Comparison of ENCODE assay signal across 18 cellular contexts in genomic region chr1:17289756-17290155, GRCh38. TPM values are rescaled to one million over a fixed set of nuclear protein-coding genes. Genes with fewer than 3 reads are reported as not detected.
A peak's percentile ranks its signal among the peaks of the same experiment; 100 is the strongest.
DNase-seq lines count a peak whose midpoint lies in the region; ATAC-seq, FAIRE-seq and TF ChIP-seq lines count a peak whose summit lies in the region.
"Had no signal": no experiment of that assay in that cellular context is flagged by ENCODE, and none has a peak within 500 bp of the region (broad histone marks: within the 10 kb centered on the region; RNA-seq: fewer than 3 reads in every experiment).

No MANE protein-coding gene starts in this region.

- peak in 1 of 2 experiments; percentile 65; a peak in 2 of 6 replicates for ATAC-seq in A549
- no peak for ATAC-seq in lower lobe of right lung
- ATAC-seq: naive thymus-derived CD8-positive, alpha-beta T cell; right cardiac atrium; T-cell had no signal

- H3K36me3 ChIP-seq in mammary epithelial cell (ENCODE audit: insufficient read depth, low read length) (no peaks in the 10 kb centered on the region), keratinocyte (ENCODE audit: control insufficient read depth in 2 of 2, extremely low read depth in 1 of 2, insufficient read depth in 2 of 2, low read length in 2 of 2) (no peaks in the 10 kb centered on the region), lower lobe of right lung (no peaks in the 10 kb centered on the region)
- H3K36me3 ChIP-seq: uterus had no signal

- DNase-seq in A549 (ENCODE audit: low read depth in 1 of 2, low spot score in 1 of 2), result no peak
- DNase-seq in HT1080 (ENCODE audit: low read depth), result peak; percentile 64
- DNase-seq in mammary epithelial cell, result peak; percentile 86
- no peak for DNase-seq in keratinocyte (ENCODE audit: low read depth, low spot score)
- no peak for DNase-seq in stimulated activated CD4-positive, alpha-beta T cell treated with anti-CD3 and anti-CD28 coated beads, Interleukin-1b, Interleukin-23, amount 100 ng/mL, for 48 hours
- no peak for DNase-seq in lower lobe of right lung
- DNase-seq in amygdala (lab: John Stamatoyannopoulos, UW), result no peak
- DNase-seq in T-helper 2 cell, result no peak
- DNase-seq: activated naive CD4-positive, alpha-beta T cell treated with Interleukin-2 at 50 U/mL for 16 hours; CD8-positive, alpha-beta memory T cell; naive thymus-derived CD8-positive, alpha-beta T cell; NCI-H1105; right cardiac atrium; stimulated activated CD4-positive, alpha-beta T cell treated with anti-CD3 and anti-CD28 coated beads, Interleukin-4, amount 100 ng/mL, for 4 hours; T-cell; uterus had no signal

- no peak for TF ChIP-seq CTCF in A549 (IDR thresholded peaks at IDR 0.05)
- no peak for TF ChIP-seq CTCF in mammary epithelial cell (conservative IDR thresholded peaks at IDR 0.05 in 1 of 2, IDR thresholded peaks at IDR 0.05 in 1 of 2; ENCODE audit: extremely low read depth in 1 of 2, insufficient read depth in 1 of 2, low read depth in 1 of 2, low read length in 2 of 2)
- TF ChIP-seq CTCF in keratinocyte (optimal IDR thresholded peaks at IDR 0.05 in 1 of 3, IDR thresholded peaks at IDR 0.05 in 1 of 3, conservative IDR thresholded peaks at IDR 0.05 in 1 of 3; ENCODE audit: extremely low read depth in 1 of 3, insufficient read depth in 2 of 3, low read length in 3 of 3), result no peak
- TF ChIP-seq CTCF in lower lobe of right lung (IDR thresholded peaks at IDR 0.05), result no peak

- CTCF ChIA-PET in A549 (lab: Yijun Ruan, JAX), result interaction anchor here (0.9 to 2.6 kb wide), 6 partner anchors 11 to 164 kb away, joined by 3 to 9 read pairs (median 4); no protein-coding TSS in a partner anchor
- CTCF ChIA-PET in mammary epithelial cell (lab: Charles Lee; ENCODE audit: low non-redundant PET), result interaction anchor here (0.6 to 0.7 kb wide), 3 partner anchors 14 to 117 kb away, joined by 4 to 9 read pairs (median 4); no protein-coding TSS in a partner anchor

- POLR2A ChIA-PET in A549 (lab: Yijun Ruan, JAX), result no interaction called here

- no TSS peak for BruUV-seq in mammary epithelial cell (replicated peaks; lab: Mats Ljungman, UMichigan)

- in situ Hi-C loops in mammary epithelial cell (cut with MboI; ENCODE audit: low sequenced_read_pairs in 2 of 2), result no loop called here

- no peaks in the 10 kb centered on the region for H3K27me3 ChIP-seq in mammary epithelial cell (ENCODE audit: insufficient read depth, low read length)
- H3K27me3 ChIP-seq in keratinocyte (ENCODE audit: control insufficient read depth, extremely low read depth, insufficient read depth, low read length), result no peaks in the 10 kb centered on the region
- peaks cover 20% of the 10 kb centered on the region for H3K27me3 ChIP-seq in lower lobe of right lung (ENCODE audit: low read depth)
- H3K27me3 ChIP-seq: uterus had no signal

- WGBS in A549 (ENCODE audit: missing lambda C conversion rate), result 0% methylated on average over 1 of the region's 1 CpG
- WGBS in mammary epithelial cell (ENCODE audit: low coverage, missing lambda C conversion rate), result 0% methylated on average over 1 of the region's 1 CpG

- peak overlapping the region; percentile 62 for H3K4me2 ChIP-seq in A549
- H3K4me2 ChIP-seq in mammary epithelial cell (ENCODE audit: insufficient read depth, low read depth, low read length), result peak overlapping the region; percentile 84
- H3K4me2 ChIP-seq in keratinocyte (ENCODE audit: control insufficient read depth, extremely low read depth, insufficient read depth, low read depth, low read length), result peak overlapping the region; percentile 70

- intact Hi-C loops in mammary epithelial cell (cut with micrococcal nuclease) (loop anchor here (5.0 kb wide), 2 partner anchors 37 to 113 kb away; no protein-coding TSS in a partner anchor), lower lobe of right lung (cut with DNase I) (no loop called here)

- FAIRE-seq in A549 (lab: Jason Lieb, UNC) (no peak), keratinocyte (lab: Jason Lieb, UNC) (peak; percentile 95)
- FAIRE-seq: G401.6 had no signal

- dilution Hi-C loops in mammary epithelial cell (cut with HindIII; ENCODE audit: low sequenced_read_pairs) (no loop called here), keratinocyte (cut with MboI; ENCODE audit: extremely low pct_ligation_motif_present, low sequenced_read_pairs) (loop anchor here (10.0 kb wide), 1 partner anchor 65 kb away; no protein-coding TSS in a partner anchor)

- no peak overlapping the region for H3K4me3 ChIP-seq in A549
- H3K4me3 ChIP-seq in mammary epithelial cell (replicated peaks in 1 of 3; ENCODE audit: insufficient read depth in 1 of 3, low read depth in 2 of 3, low read length in 3 of 3), result peak overlapping the region in 1 of 3 experiments; percentile 17
- H3K4me3 ChIP-seq in keratinocyte (ENCODE audit: control insufficient read depth in 2 of 3, extremely low read depth in 1 of 3, insufficient read depth in 2 of 3, low read depth in 1 of 3, low read length in 3 of 3), result peak overlapping the region in 2 of 3 experiments; percentile 32 to 36
- no peak overlapping the region for H3K4me3 ChIP-seq in lower lobe of right lung
- H3K4me3 ChIP-seq: uterus had no signal

- H3K9me3 ChIP-seq in A549 (no peaks in the 10 kb centered on the region), mammary epithelial cell (replicated peaks; ENCODE audit: insufficient read depth, low read length) (no peaks in the 10 kb centered on the region), keratinocyte (ENCODE audit: control insufficient read depth, low read depth, low read length) (no peaks in the 10 kb centered on the region), lower lobe of right lung (no peaks in the 10 kb centered on the region)
- H3K9me3 ChIP-seq: uterus had no signal

- H3K79me2 ChIP-seq in mammary epithelial cell (ENCODE audit: insufficient read depth, low read length), result no peaks in the 10 kb centered on the region
- no peaks in the 10 kb centered on the region for H3K79me2 ChIP-seq in keratinocyte (ENCODE audit: control insufficient read depth, insufficient read depth, low read length)

- peak overlapping the region; percentile 53 to 89; a peak in 5 of 6 replicates for H3K27ac ChIP-seq in A549
- peak overlapping the region; percentile 73 for H3K27ac ChIP-seq in mammary epithelial cell (ENCODE audit: insufficient read depth, low read depth, low read length)
- H3K27ac ChIP-seq in keratinocyte (ENCODE audit: control insufficient read depth, insufficient read depth, low read length), result peak overlapping the region; percentile 77
- H3K27ac ChIP-seq in lower lobe of right lung, result no peak overlapping the region
- H3K27ac ChIP-seq: uterus had no signal

- no peaks in the 10 kb centered on the region for H3K9me1 ChIP-seq in keratinocyte (ENCODE audit: control insufficient read depth, extremely low read depth, insufficient read depth, low read length)

- TF ChIP-seq POLR2A in A549 (IDR thresholded peaks at IDR 0.05; ENCODE audit: low read length), result no peak

- no peak for TF ChIP-seq RAD21 in A549 (conservative IDR thresholded peaks at IDR 0.05 in 1 of 2, IDR thresholded peaks at IDR 0.05 in 1 of 2)

- H2AFZ ChIP-seq in mammary epithelial cell (ENCODE audit: low read depth, low read length) (peak overlapping the region; percentile 49), keratinocyte (ENCODE audit: control insufficient read depth, low read length) (no peak overlapping the region)

- H3K4me1 ChIP-seq in A549, result peaks cover 50% of the 10 kb centered on the region
- H3K4me1 ChIP-seq in mammary epithelial cell (ENCODE audit: insufficient read depth, low read length), result peaks cover 49% of the 10 kb centered on the region
- H3K4me1 ChIP-seq in keratinocyte (ENCODE audit: control insufficient read depth, extremely low read depth, insufficient read depth, low read length), result peaks cover 54% of the 10 kb centered on the region
- H3K4me1 ChIP-seq in lower lobe of right lung, result no peaks in the 10 kb centered on the region
- H3K4me1 ChIP-seq: uterus had no signal

- H3K9ac ChIP-seq in mammary epithelial cell (ENCODE audit: insufficient read depth, low read length) (peak overlapping the region; percentile 42), keratinocyte (ENCODE audit: control insufficient read depth, extremely low read depth, insufficient read depth, low read length) (peak overlapping the region; percentile 53)

- TF ChIP-seq EP300 in A549 (IDR thresholded peaks at IDR 0.05), result no peak

- H4K20me1 ChIP-seq in mammary epithelial cell (ENCODE audit: insufficient read depth, low read length) (no peaks in the 10 kb centered on the region), keratinocyte (ENCODE audit: control insufficient read depth, extremely low read depth, insufficient read depth, low read length) (no peaks in the 10 kb centered on the region)

RNA-seq across cellular contexts. Expression of gene PADI4, which starts 18.2 kb away (rescaled TPM):
- polyA plus RNA-seq in A549 (2011; rRNA removed) (not detected in 2 replicates), A549 (2017; fragmentation: RNase III; extraction: RNeasy Plus Mini Kit Qiagen cat#74134 plus additional on column Dnase treatment) (not detected in 3 replicates), mammary epithelial cell (0.08 TPM), keratinocyte (0.03 to 0.32 TPM (median 0.05 TPM) in 3 replicates)
- not detected in 2 replicates for polyA plus RNA-seq in A549 (2012; cell fraction: cytosol; rRNA removed)
- not detected in 2 replicates for polyA plus RNA-seq in A549 (2012; cell fraction: nucleus; rRNA removed)
- not detected in 2 replicates for polyA minus RNA-seq in A549 (2011; rRNA and poly(A)+ RNA removed)
- 0.05 and 0.13 TPM in 2 replicates for total RNA-seq in HT1080 (2014; rRNA removed; shearing (Covaris generic))
- 0.16 TPM in 1 of 2 replicates, not detected in the other for polyA plus RNA-seq in HT1080 (2015; cell fraction: cytosol; rRNA removed)
- polyA plus RNA-seq in HT1080 (2015; cell fraction: nucleus; rRNA removed), result 1.8 and 2.7 TPM in 2 replicates
- total RNA-seq in mammary epithelial cell (under 1 TPM in 1 of 2 donors, not detected in 1; 0.47 TPM), lower lobe of right lung (7.2 TPM)
- polyA minus RNA-seq in mammary epithelial cell (not detected), keratinocyte (1.6 TPM in 1 of 3 replicates, not detected in the others)
- not detected for polyA plus RNA-seq in keratinocyte (2011; ENCODE audit: low read depth)
- polyA plus RNA-seq in keratinocyte (2011; cell fraction: cytosol; rRNA removed), result 0.04 TPM in 1 of 2 replicates, not detected in the other
- polyA plus RNA-seq in keratinocyte (2011; cell fraction: nucleus; rRNA removed), result not detected in 2 replicates
- polyA plus RNA-seq in keratinocyte (2012; ENCODE audit: low replicate concordance), result 0.05 TPM in 1 of 2 replicates, not detected in the other
- polyA minus RNA-seq in keratinocyte (2011; cell fraction: cytosol; rRNA and poly(A)+ RNA removed), result not detected
- polyA minus RNA-seq in keratinocyte (2011; cell fraction: nucleus; rRNA and poly(A)+ RNA removed), result not detected in 2 replicates

RNA-seq across cellular contexts. Expression of gene PADI3, which starts 40.9 kb away (rescaled TPM):
- polyA plus RNA-seq in A549 (2011; rRNA removed) (2.4 and 2.8 TPM in 2 replicates), A549 (2017; fragmentation: RNase III; extraction: RNeasy Plus Mini Kit Qiagen cat#74134 plus additional on column Dnase treatment) (0.99 to 1.5 TPM (median 1.4 TPM) in 3 replicates), mammary epithelial cell (6.9 TPM), keratinocyte (4.2 to 6.1 TPM (median 5.2 TPM) in 3 replicates)
- 1.4 and 1.6 TPM in 2 replicates for polyA plus RNA-seq in A549 (2012; cell fraction: cytosol; rRNA removed)
- 6.7 and 7.0 TPM in 2 replicates for polyA plus RNA-seq in A549 (2012; cell fraction: nucleus; rRNA removed)
- 3.8 and 4.4 TPM in 2 replicates for polyA minus RNA-seq in A549 (2011; rRNA and poly(A)+ RNA removed)
- total RNA-seq in HT1080 (2014; rRNA removed; shearing (Covaris generic)), result 0.39 and 0.57 TPM in 2 replicates
- polyA plus RNA-seq in HT1080 (2015; cell fraction: cytosol; rRNA removed), result 0.48 and 0.85 TPM in 2 replicates
- polyA plus RNA-seq in HT1080 (2015; cell fraction: nucleus; rRNA removed), result 3.4 and 3.5 TPM in 2 replicates
- total RNA-seq in mammary epithelial cell (1 to 10 TPM; 1.3 to 7.7 TPM), lower lobe of right lung (not detected)
- polyA minus RNA-seq in mammary epithelial cell (15.9 TPM), keratinocyte (7.2 to 13.8 TPM (median 9.6 TPM) in 3 replicates)
- polyA plus RNA-seq in keratinocyte (2011; ENCODE audit: low read depth), result 0.30 TPM
- 2.7 and 3.6 TPM in 2 replicates for polyA plus RNA-seq in keratinocyte (2011; cell fraction: cytosol; rRNA removed)
- polyA plus RNA-seq in keratinocyte (2011; cell fraction: nucleus; rRNA removed), result 5.7 and 7.7 TPM in 2 replicates
- 0.72 and 5.7 TPM in 2 replicates for polyA plus RNA-seq in keratinocyte (2012; ENCODE audit: low replicate concordance)
- polyA minus RNA-seq in keratinocyte (2011; cell fraction: cytosol; rRNA and poly(A)+ RNA removed), result 5.4 TPM
- 3.7 and 5.0 TPM in 2 replicates for polyA minus RNA-seq in keratinocyte (2011; cell fraction: nucleus; rRNA and poly(A)+ RNA removed)
- total RNA-seq: CD8-positive, alpha-beta memory T cell; liver; naive thymus-derived CD8-positive, alpha-beta T cell; right cardiac atrium; T-cell; uterus had no signal
- polyA plus RNA-seq: CD8-positive, alpha-beta memory T cell; liver; naive thymus-derived CD8-positive, alpha-beta T cell; right cardiac atrium had no signal

Comparison
In these comparisons a context has a peak if more than half of its experiments do, and no peak if none do; other contexts are left out.
1. DNase-seq: peak in HT1080 (single experiment) and mammary epithelial cell (single experiment); none in A549 (0 of 2), keratinocyte (single experiment), stimulated activated CD4-positive, alpha-beta T cell treated with anti-CD3 and anti-CD28 coated beads, Interleukin-1b, Interleukin-23, amount 100 ng/mL, for 48 hours (single experiment), lower lobe of right lung (single experiment), amygdala (0 of 56) and T-helper 2 cell (0 of 5).
2. H3K4me3 ChIP-seq: peak in keratinocyte (2 of 3); none in A549 (single experiment) and lower lobe of right lung (single experiment).
3. Peak in every context shown above with its lines, with median percentiles within 50 percentile points of each other: H3K4me2 ChIP-seq.